ENCODE assay signal across 12 cellular contexts in genomic region chr10:123998197-123999141, GRCh38.
DNase-seq lines count a peak whose midpoint lies in the region; TF ChIP-seq lines count a peak whose summit lies in the region.
"Had no signal": no experiment of that assay in that cellular context is flagged by ENCODE, and none has a peak within 500 bp of the region (broad histone marks: within the 10 kb centered on the region; RNA-seq: fewer than 3 reads in every experiment).

No MANE protein-coding gene starts in this region.

- peaks cover 4% of the 10 kb centered on the region for H3K4me1 Mint-ChIP-seq in progenitor cell of endocrine pancreas (ENCODE audit: low read depth)

- H3K4me3 ChIP-seq in WERI-Rb-1 (ENCODE audit: low read depth, low read length) (no peak overlapping the region), spleen (peak overlapping the region in 1 of 8 donors; percentile 59)
- H3K4me3 ChIP-seq: HAP-1, heart left ventricle had no signal

- WGBS in spleen, 5 donors, result 88 to 95% (median 92%) methylated on average over 11 of the region's 11 CpGs

- H3K36me3 Mint-ChIP-seq in progenitor cell of endocrine pancreas (ENCODE audit: insufficient read depth), result no peaks in the 10 kb centered on the region
- H3K36me3 Mint-ChIP-seq: activated CD4-positive, alpha-beta memory T cell treated with anti-CD3 and anti-CD28 coated beads for 36 hours had no signal

- peaks cover 38% of the 10 kb centered on the region for H3K27me3 Mint-ChIP-seq in progenitor cell of endocrine pancreas

- no peak for TF ChIP-seq POLR2A in spleen (IDR thresholded peaks at IDR 0.05)

- no peak for TF ChIP-seq CTCF in WERI-Rb-1 (IDR thresholded peaks at IDR 0.05; ENCODE audit: low read depth, low read length)
- no peak for TF ChIP-seq CTCF in spleen (IDR thresholded peaks at IDR 0.05 in 8 of 11, conservative IDR thresholded peaks at IDR 0.05 in 3 of 11)
- TF ChIP-seq CTCF in progenitor cell of endocrine pancreas (IDR thresholded peaks at IDR 0.05; ENCODE audit: unreplicated experiment), result no peak

- H3K9me3 Mint-ChIP-seq in progenitor cell of endocrine pancreas (ENCODE audit: low read depth), result no peaks in the 10 kb centered on the region
- H3K9me3 Mint-ChIP-seq: activated CD4-positive, alpha-beta memory T cell treated with anti-CD3 and anti-CD28 coated beads for 36 hours had no signal

- no peak overlapping the region for H3K27ac ChIP-seq in WERI-Rb-1
- peak overlapping the region in 7 of 8 donors; percentile 77 to 94 (median 84) for H3K27ac ChIP-seq in spleen

- DNase-seq in GM03348 (ENCODE audit: low spot score) (peak; percentile 1), WERI-Rb-1 (peak; percentile 2), iPS-NIHi7 (ENCODE audit: extremely low spot score) (peak; percentile 2), spleen (no peak), progenitor cell of endocrine pancreas (ENCODE audit: low spot score, unreplicated experiment) (no peak), COLO829 (ENCODE audit: low spot score) (no peak)
- no peak for DNase-seq in stimulated activated CD4-positive, alpha-beta T cell treated with anti-CD3 and anti-CD28 coated beads, Interleukin-4, amount 100 ng/mL, for 1 hour
- DNase-seq: activated CD4-positive, alpha-beta memory T cell treated with anti-CD3 and anti-CD28 coated beads for 36 hours; NCI-H1048; NCI-H748 treated with DMSO at 0.1 percent for 48 hours had no signal

- no peak overlapping the region for H3K27ac Mint-ChIP-seq in progenitor cell of endocrine pancreas
- H3K27ac Mint-ChIP-seq: activated CD4-positive, alpha-beta memory T cell treated with anti-CD3 and anti-CD28 coated beads for 36 hours had no signal

- H3K4me1 ChIP-seq in spleen, result peaks cover 15 to 80% (median 42%) of the 10 kb centered on the region in 6 donors

- no peaks in the 10 kb centered on the region for H3K36me3 ChIP-seq in WERI-Rb-1
- H3K36me3 ChIP-seq in spleen, result peaks cover 0 to 18% (median 0%) of the 10 kb centered on the region in 6 donors
- H3K36me3 ChIP-seq: HAP-1, heart left ventricle had no signal

- intact Hi-C loops in spleen (cut with DNase I; ENCODE audit: low total_unique reads), result no loop called here

- no peaks in the 10 kb centered on the region for H3K9me3 ChIP-seq in WERI-Rb-1 (ENCODE audit: severe bottlenecking)
- H3K9me3 ChIP-seq in spleen, result no peaks in the 10 kb centered on the region
- H3K9me3 ChIP-seq: HAP-1, heart left ventricle had no signal

- no peak overlapping the region for H3K4me3 Mint-ChIP-seq in progenitor cell of endocrine pancreas (ENCODE audit: low read depth)
- H3K4me3 Mint-ChIP-seq: activated CD4-positive, alpha-beta memory T cell treated with anti-CD3 and anti-CD28 coated beads for 36 hours had no signal

- H3K27me3 ChIP-seq in WERI-Rb-1 (ENCODE audit: insufficient read depth, low read depth, severe bottlenecking) (peaks cover 18% of the 10 kb centered on the region), spleen (replicated peaks in 1 of 7) (peaks cover 0 to 27% (median 10%) of the 10 kb centered on the region in 7 donors)

Comparison
In these comparisons a context has a peak if more than half of its experiments do, and no peak if none do; other contexts are left out.
1. DNase-seq: peak in GM03348 (single experiment), WERI-Rb-1 (single experiment) and iPS-NIHi7 (single experiment); none in spleen (single experiment), progenitor cell of endocrine pancreas (single experiment), COLO829 (single experiment) and stimulated activated CD4-positive, alpha-beta T cell treated with anti-CD3 and anti-CD28 coated beads, Interleukin-4, amount 100 ng/mL, for 1 hour (single experiment).